In the genomic region with DNA sequence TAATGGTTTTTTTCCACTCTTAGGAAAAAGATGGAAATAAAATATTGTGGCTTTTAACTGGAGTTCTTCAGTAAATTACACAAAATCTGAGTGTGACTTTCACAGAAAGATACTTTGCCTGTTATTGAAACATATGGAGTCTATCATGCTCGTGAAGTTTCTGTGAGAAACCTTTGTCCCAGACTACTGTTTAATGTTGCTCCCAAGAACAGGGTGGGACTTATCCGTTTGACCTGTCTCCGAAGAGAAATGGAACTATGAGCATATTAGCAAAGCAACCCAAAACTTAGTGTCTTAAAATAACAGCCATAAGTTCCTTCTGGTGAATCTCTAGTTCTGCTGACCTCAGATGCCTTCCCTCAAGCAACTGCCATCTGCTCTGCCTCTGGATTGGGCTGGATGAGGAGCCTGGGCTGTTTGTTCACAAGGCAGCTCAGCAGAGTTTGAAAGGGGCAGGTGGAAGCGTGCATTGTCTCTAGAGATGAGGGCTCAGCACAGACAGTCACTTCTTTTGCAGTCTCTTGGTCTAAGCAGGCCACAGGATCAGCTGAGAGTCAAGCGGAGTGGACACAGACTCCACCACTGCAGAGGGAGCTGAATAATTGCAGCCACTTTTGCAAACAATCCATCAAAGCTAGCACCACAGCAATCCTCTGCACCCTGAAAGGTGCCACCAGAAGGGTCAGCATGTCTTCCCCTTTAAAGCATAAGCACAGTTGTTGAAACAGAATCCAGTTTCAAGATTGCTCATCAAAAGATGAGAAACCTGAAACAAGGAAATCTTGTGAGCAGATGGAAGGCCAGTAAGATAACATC, we compare ENCODE assay signal across 8 cellular contexts.
DNase-seq lines count a peak whose midpoint lies in the region; ATAC-seq and TF ChIP-seq lines count a peak whose summit lies in the region.

No MANE protein-coding gene starts in this region.

- DNase-seq in GM12865 (ENCODE audit: low read depth) (peak; percentile 49), GM20000 (ENCODE audit: low spot score) (peak; percentile 22), SHP77 treated with DMSO at 0.1 percent for 48 hours (lab: John Stamatoyannopoulos, UW) (peak; percentile 26), HK-2 (ENCODE audit: unreplicated experiment) (no peak), AG08395 (ENCODE audit: low spot score) (no peak)
- DNase-seq in effector CD8-positive, alpha-beta T cell (lab: John Stamatoyannopoulos, UW), result no peak
- DNase-seq in activated effector memory CD4-positive, alpha-beta T cell treated with anti-CD3 and anti-CD28 coated beads, Interleukin-2, amount 50 U/mL, for 16 hours, result no peak

- peak; percentile 62 for ATAC-seq in HG03354 (IDR thresholded peaks at IDR 0.05; ENCODE audit: poor library complexity, severe bottlenecking, unreplicated experiment)

- TF ChIP-seq CTCF in GM12865 (IDR thresholded peaks at IDR 0.05; ENCODE audit: insufficient read depth, low read depth, low read length, missing control alignments), result no peak
- TF ChIP-seq CTCF in GM20000 (IDR thresholded peaks at IDR 0.05; ENCODE audit: extremely low read depth, missing control alignments), result no peak

- no peak overlapping the region for H3K4me3 ChIP-seq in GM12865 (ENCODE audit: low read depth, low read length)

Comparison
In these comparisons a context has a peak if more than half of its experiments do, and no peak if none do; other contexts are left out.
1. DNase-seq: peak in GM12865 (single experiment), GM20000 (single experiment) and SHP77 treated with DMSO at 0.1 percent for 48 hours (single experiment); none in effector CD8-positive, alpha-beta T cell (single experiment), HK-2 (single experiment), AG08395 (single experiment) and activated effector memory CD4-positive, alpha-beta T cell treated with anti-CD3 and anti-CD28 coated beads, Interleukin-2, amount 50 U/mL, for 16 hours (single experiment).